14 cellular contexts compared by ENCODE assay signal in the genomic region with DNA sequence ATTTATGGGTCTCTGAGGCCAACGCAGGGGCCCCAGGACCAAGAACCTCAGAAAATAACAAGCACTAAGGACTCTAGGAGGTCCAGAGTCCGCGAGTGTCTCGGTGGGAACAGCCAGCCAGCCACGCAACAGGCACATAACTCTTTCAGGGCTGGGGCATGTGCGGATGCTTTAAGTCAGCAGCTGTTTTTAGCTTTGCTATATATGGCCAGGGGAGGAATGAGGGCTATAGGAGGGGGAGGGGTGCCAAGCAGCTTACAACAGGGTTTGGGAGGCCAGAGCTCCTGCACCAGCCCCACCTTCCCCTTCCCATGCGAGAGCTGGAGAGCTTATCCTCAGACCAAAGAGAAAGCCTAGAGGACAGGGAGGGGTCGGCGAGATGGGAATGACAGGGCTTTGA. TPM values are rescaled to one million over a fixed set of nuclear protein-coding genes. Genes with fewer than 3 reads are reported as not detected.
DNase-seq lines count a peak whose midpoint lies in the region; ATAC-seq, FAIRE-seq and TF ChIP-seq lines count a peak whose summit lies in the region.
"Had no signal": no experiment of that assay in that cellular context is flagged by ENCODE, and none has a peak within 500 bp of the region (broad histone marks: within the 10 kb centered on the region; RNA-seq: fewer than 3 reads in every experiment).

No MANE protein-coding gene starts in this region.

- H4K20me1 ChIP-seq in H1 (replicated peaks in 1 of 2; ENCODE audit: control insufficient read depth in 1 of 2, insufficient read depth in 2 of 2, low read length in 2 of 2) = peaks cover 0 to 4% of the 10 kb centered on the region in 2 experiments

- H3K4me1 Mint-ChIP-seq in activated CD4-positive, alpha-beta T cell treated with anti-CD3 and anti-CD28 coated beads, Interleukin-2, amount 10 ng/mL, durations not matched to agents 24 days and 14 days = no peaks in the 10 kb centered on the region
- H3K4me1 Mint-ChIP-seq: CD4-positive, CD25-positive, alpha-beta regulatory T cell had no signal

- 76% methylated on average over 9 of the region's 9 CpGs; no CpG with 5 or more reads in 1 of the 2 experiments for WGBS in H1 (ENCODE audit: extremely low coverage in 1 of 2, insufficient coverage in 1 of 2, insufficient read length in 1 of 2, insufficient replicate concordance in 2 of 2, low coverage in 1 of 2, low lambda C conversion rate in 2 of 2, missing lambda C conversion rate in 1 of 2), 2 experiments

- H3K9ac ChIP-seq in HUES48 (ENCODE audit: low read depth, low read length) (no peak overlapping the region), H1 (replicated peaks in 1 of 4; ENCODE audit: extremely low read depth in 1 of 4, low read depth in 3 of 4, low read length in 3 of 4) (no peak overlapping the region; a peak in 1 of 7 replicates), skeletal muscle satellite cell (ENCODE audit: low read depth, low read length) (peak overlapping the region; percentile 55)

- no peak overlapping the region for H3K14ac ChIP-seq in H1 (ENCODE audit: insufficient read length)

- H2BK120ac ChIP-seq in H1 (replicated peaks; ENCODE audit: low read depth, low read length) = no peak overlapping the region

- no peak for TF ChIP-seq POLR2A in H1 (IDR thresholded peaks at IDR 0.05; ENCODE audit: control extremely low read depth in 1 of 2, low read depth in 2 of 2, low read length in 2 of 2)

- H3K4me3 ChIP-seq in HUES48 (ENCODE audit: low read depth, low read length) (no peak overlapping the region), H1 (ENCODE audit: extremely low read depth in 1 of 4, insufficient read depth in 2 of 4, low read depth in 3 of 4, low read length in 4 of 4) (no peak overlapping the region), skeletal muscle satellite cell (ENCODE audit: low read length) (peak overlapping the region; percentile 41)

- no peak overlapping the region for H3K27ac Mint-ChIP-seq in activated CD4-positive, alpha-beta T cell treated with anti-CD3 and anti-CD28 coated beads, Interleukin-2, amount 10 ng/mL, durations not matched to agents 24 days and 14 days
- H3K27ac Mint-ChIP-seq: activated naive CD4-positive, alpha-beta T cell treated with anti-CD3 and anti-CD28 coated beads for 36 hours; CD4-positive, CD25-positive, alpha-beta regulatory T cell had no signal

- H3K9me3 Mint-ChIP-seq in activated CD4-positive, alpha-beta T cell treated with anti-CD3 and anti-CD28 coated beads, Interleukin-2, amount 10 ng/mL, durations not matched to agents 24 days and 14 days = no peaks in the 10 kb centered on the region
- H3K9me3 Mint-ChIP-seq: activated naive CD4-positive, alpha-beta T cell treated with anti-CD3 and anti-CD28 coated beads for 36 hours; CD4-positive, CD25-positive, alpha-beta regulatory T cell had no signal

- H3K27ac ChIP-seq in HUES48 (ENCODE audit: low read depth, low read length) = peak overlapping the region; percentile 59
- no peak overlapping the region for H3K27ac ChIP-seq in H1 (ENCODE audit: low read depth, low read length)

- DNase-seq in H1 (ENCODE audit: low read depth in 1 of 2, low spot score in 2 of 2) (peak in 1 of 2 experiments; percentile 34), iris pigment epithelial cell (ENCODE audit: low read depth) (peak; percentile 6)
- no peak for DNase-seq in activated CD4-positive, alpha-beta T cell treated with anti-CD3 and anti-CD28 coated beads, Interleukin-2, amount 10 ng/mL, durations not matched to agents 24 days and 14 days
- DNase-seq: activated CD4-positive, alpha-beta T cell treated with anti-CD3 and anti-CD28 coated beads, Interleukin-2, amount 50 U/mL, for 1 hour; activated naive CD4-positive, alpha-beta T cell treated with anti-CD3 and anti-CD28 coated beads for 36 hours; CD4-positive, CD25-positive, alpha-beta regulatory T cell; NCI-H1694 treated with DMSO at 0.1 percent for 48 hours; small intestine had no signal

- no peak for TF ChIP-seq RAD21 in H1 (IDR thresholded peaks at IDR 0.05 in 1 of 2, conservative IDR thresholded peaks at IDR 0.05 in 1 of 2; ENCODE audit: low read depth in 2 of 2, low read length in 2 of 2)

- POLR2A ChIA-PET in H1 (lab: Charles Lee; ENCODE audit: partially characterized antibody) = interaction anchor here (1.4 to 1.5 kb wide), 2 partner anchors 51 to 63 kb away, joined by 3 read pairs; no protein-coding TSS in a partner anchor

- no peak overlapping the region for H2BK15ac ChIP-seq in H1 (ENCODE audit: low read length)

- no peak overlapping the region for H2BK5ac ChIP-seq in H1 (ENCODE audit: low read depth, low read length)

- no peak overlapping the region for H3K23ac ChIP-seq in H1 (ENCODE audit: insufficient read length)

- peaks cover 14% of the 10 kb centered on the region for H3K4me1 ChIP-seq in HUES48 (ENCODE audit: control insufficient read depth, insufficient read depth, low read length)
- H3K4me1 ChIP-seq in H1 (replicated peaks in 1 of 4; ENCODE audit: control insufficient read depth in 3 of 4, insufficient read depth in 4 of 4, low read length in 3 of 4) = peaks cover 0 to 6% (median 1%) of the 10 kb centered on the region in 4 experiments; a peak in 3 of 7 replicates
- peaks cover 55% of the 10 kb centered on the region for H3K4me1 ChIP-seq in skeletal muscle satellite cell (ENCODE audit: control insufficient read depth, insufficient read depth, low read length)

- no peak for TF ChIP-seq EP300 in H1 (IDR thresholded peaks at IDR 0.05; ENCODE audit: borderline replicate concordance in 1 of 2, low read depth in 2 of 2, low read length in 2 of 2)

- H3K36me3 ChIP-seq in HUES48 (ENCODE audit: control insufficient read depth, insufficient read depth, low read length) = no peaks in the 10 kb centered on the region
- no peaks in the 10 kb centered on the region for H3K36me3 ChIP-seq in H1 (ENCODE audit: control insufficient read depth in 2 of 4, insufficient read depth in 4 of 4, low read length in 3 of 4)
- H3K36me3 ChIP-seq in skeletal muscle satellite cell (ENCODE audit: insufficient read depth, low read length) = no peaks in the 10 kb centered on the region

- no peak overlapping the region for H2AK5ac ChIP-seq in H1 (ENCODE audit: low read depth, low read length)

- H3K79me2 ChIP-seq in H1 (ENCODE audit: control insufficient read depth in 1 of 2, insufficient read depth in 2 of 2, low read length in 2 of 2) = no peaks in the 10 kb centered on the region

- H3K23me2 ChIP-seq in H1 (ENCODE audit: low read depth, low read length) = peaks cover 4% of the 10 kb centered on the region; the same call in 1 of the 2 replicates

- TF ChIP-seq CTCF in H1 (IDR thresholded peaks at IDR 0.05; ENCODE audit: control extremely low read depth in 1 of 3, insufficient read depth in 1 of 3, low read depth in 1 of 3, low read length in 3 of 3) = no peak

- no peak overlapping the region for H2BK12ac ChIP-seq in H1 (ENCODE audit: low read depth, low read length)

- H3K9me3 ChIP-seq in HUES48 (ENCODE audit: control insufficient read depth, insufficient read depth, low read length) (no peaks in the 10 kb centered on the region), H1 (ENCODE audit: insufficient read depth in 2 of 2, low read depth in 1 of 2, low read length in 1 of 2) (no peaks in the 10 kb centered on the region), skeletal muscle satellite cell (replicated peaks; ENCODE audit: low read length) (no peaks in the 10 kb centered on the region)

- H3K18ac ChIP-seq in H1 (ENCODE audit: extremely low read depth, low read length) = no peak overlapping the region

- no peak overlapping the region for H3K4me3 Mint-ChIP-seq in activated CD4-positive, alpha-beta T cell treated with anti-CD3 and anti-CD28 coated beads, Interleukin-2, amount 10 ng/mL, durations not matched to agents 24 days and 14 days
- H3K4me3 Mint-ChIP-seq: activated naive CD4-positive, alpha-beta T cell treated with anti-CD3 and anti-CD28 coated beads for 36 hours; CD4-positive, CD25-positive, alpha-beta regulatory T cell had no signal

- no peak overlapping the region for H3K4ac ChIP-seq in H1 (replicated peaks; ENCODE audit: insufficient read length, low read depth, low read length)

- H3K27me3 ChIP-seq in HUES48 (ENCODE audit: control insufficient read depth, insufficient read depth, low read length) (no peaks in the 10 kb centered on the region), H1 (replicated peaks in 1 of 4; ENCODE audit: control insufficient read depth in 3 of 4, extremely low read depth in 1 of 4, insufficient read depth in 3 of 4, low read length in 3 of 4) (no peaks in the 10 kb centered on the region), skeletal muscle satellite cell (ENCODE audit: control insufficient read depth, insufficient read depth, low read length) (no peaks in the 10 kb centered on the region)

- intact Hi-C loops in activated CD4-positive, alpha-beta T cell treated with anti-CD3 and anti-CD28 coated beads, Interleukin-2, amount 10 ng/mL, durations not matched to agents 24 days and 14 days (cut with micrococcal nuclease) = no loop called here

- H2AFZ ChIP-seq in H1 (ENCODE audit: low read length) = no peak overlapping the region

- no peaks in the 10 kb centered on the region for H3K79me1 ChIP-seq in H1 (ENCODE audit: low read depth, low read length)

- CTCF ChIA-PET in H1 (lab: Charles Lee; ENCODE audit: partially characterized antibody) = interaction anchor here (1.0 to 17.7 kb wide), 3 partner anchors 9 to 66 kb away, joined by 3 to 512 read pairs (median 13); no protein-coding TSS in a partner anchor

- ATAC-seq in HG02852 (IDR thresholded peaks at IDR 0.05; ENCODE audit: unreplicated experiment) = no peak
- no peak for ATAC-seq in HG03442 (IDR thresholded peaks at IDR 0.05; ENCODE audit: unreplicated experiment)
- no peak for ATAC-seq in HG02981 (IDR thresholded peaks at IDR 0.05; ENCODE audit: unreplicated experiment)

- H2BK20ac ChIP-seq in H1 (ENCODE audit: low read length) = no peak overlapping the region

- no peak overlapping the region for H4K5ac ChIP-seq in H1 (ENCODE audit: insufficient read length, low read depth, low read length)

- no peak overlapping the region for H4K91ac ChIP-seq in H1 (replicated peaks; ENCODE audit: insufficient read length, low read length)

- no peak overlapping the region for H3K56ac ChIP-seq in H1 (replicated peaks; ENCODE audit: insufficient read length, low read depth, low read length)

- H4K8ac ChIP-seq in H1 (ENCODE audit: extremely low read depth, insufficient read depth, low read length) = no peak overlapping the region

- no peak overlapping the region for H3K4me2 ChIP-seq in H1 (ENCODE audit: insufficient read depth in 1 of 2, low read depth in 2 of 2, low read length in 2 of 2)
- H3K4me2 ChIP-seq in skeletal muscle satellite cell (ENCODE audit: low read length) = peak overlapping the region; percentile 61

- peaks cover 42% of the 10 kb centered on the region for H3K27me3 Mint-ChIP-seq in activated CD4-positive, alpha-beta T cell treated with anti-CD3 and anti-CD28 coated beads, Interleukin-2, amount 10 ng/mL, durations not matched to agents 24 days and 14 days

- no peaks in the 10 kb centered on the region for H3K36me3 Mint-ChIP-seq in activated CD4-positive, alpha-beta T cell treated with anti-CD3 and anti-CD28 coated beads, Interleukin-2, amount 10 ng/mL, durations not matched to agents 24 days and 14 days (ENCODE audit: low read depth)
- H3K36me3 Mint-ChIP-seq: CD4-positive, CD25-positive, alpha-beta regulatory T cell had no signal

- FAIRE-seq in H1 (lab: Jason Lieb, UNC) = no peak
- FAIRE-seq: small intestine had no signal

RNA-seq across cellular contexts. Expression of a gene that starts 6.2 kb away (rescaled TPM):
- 1.3 and 1.5 TPM in 2 replicates for total RNA-seq in H1 (2021; fragmentation: NEBNext Ultra II Directional; extraction: Animal tissue kit (Norgen Biotek cat#: 25700))
- 0.59 and 0.83 TPM in 2 replicates for polyA plus RNA-seq in H1 (2011; rRNA removed)
- polyA plus RNA-seq in H1 (2011; cell fraction: cytosol; rRNA removed) = 0.85 TPM
- 1.3 TPM for polyA plus RNA-seq in H1 (2011; cell fraction: nucleus; rRNA removed)
- 0.54 to 1.0 TPM (median 0.76 TPM) in 4 replicates for polyA plus RNA-seq in H1 (2012, experiment 1 of 2)
- polyA plus RNA-seq in H1 (2012, experiment 2 of 2) = 0.39 TPM
- 0.43 TPM for polyA plus RNA-seq in H1 (2013, experiment 1 of 2)
- 0.39 TPM for polyA plus RNA-seq in H1 (2013, experiment 2 of 2)
- polyA minus RNA-seq in H1 (2011; rRNA and poly(A)+ RNA removed) = 0.83 and 0.91 TPM in 2 replicates
- polyA minus RNA-seq in H1 (2011; cell fraction: cytosol; rRNA and poly(A)+ RNA removed) = 1.0 TPM
- 1.6 TPM for polyA minus RNA-seq in H1 (2011; cell fraction: nucleus; rRNA and poly(A)+ RNA removed)
- total RNA-seq in skeletal muscle satellite cell (2012; rRNA removed) = under 0.01 and 5.9 TPM in 2 replicates
- 0.05 TPM in 1 of 2 replicates, not detected in the other for total RNA-seq in activated CD4-positive, alpha-beta T cell treated with anti-CD3 and anti-CD28 coated beads, Interleukin-2, amount 10 ng/mL, durations not matched to agents 24 days and 14 days
- total RNA-seq: activated naive CD4-positive, alpha-beta T cell treated with anti-CD3 and anti-CD28 coated beads for 36 hours; CD4-positive, CD25-positive, alpha-beta regulatory T cell; mononuclear cell had no signal
- polyA plus RNA-seq: CD4-positive, CD25-positive, alpha-beta regulatory T cell had no signal

RNA-seq across cellular contexts. Expression of a gene that starts 29.8 kb away (rescaled TPM):
- total RNA-seq in H1 (2021; fragmentation: NEBNext Ultra II Directional; extraction: Animal tissue kit (Norgen Biotek cat#: 25700)) = 31.6 and 31.8 TPM in 2 replicates
- 13.9 and 24.5 TPM in 2 replicates for polyA plus RNA-seq in H1 (2011; rRNA removed)
- polyA plus RNA-seq in H1 (2011; cell fraction: cytosol; rRNA removed) = 24.7 TPM
- 18.7 TPM for polyA plus RNA-seq in H1 (2011; cell fraction: nucleus; rRNA removed)
- 25.9 to 30.5 TPM (median 28.5 TPM) in 4 replicates for polyA plus RNA-seq in H1 (2012, experiment 1 of 2)
- 12.5 TPM for polyA plus RNA-seq in H1 (2012, experiment 2 of 2)
- 19.9 TPM for polyA plus RNA-seq in H1 (2013, experiment 1 of 2)
- 18.5 TPM for polyA plus RNA-seq in H1 (2013, experiment 2 of 2)
- 45.8 and 49.1 TPM in 2 replicates for polyA minus RNA-seq in H1 (2011; rRNA and poly(A)+ RNA removed)
- polyA minus RNA-seq in H1 (2011; cell fraction: cytosol; rRNA and poly(A)+ RNA removed) = 18.6 TPM
- polyA minus RNA-seq in H1 (2011; cell fraction: nucleus; rRNA and poly(A)+ RNA removed) = 16.0 TPM
- total RNA-seq in skeletal muscle satellite cell (2012; rRNA removed) = 34.7 and 35.2 TPM in 2 replicates
- total RNA-seq in activated CD4-positive, alpha-beta T cell treated with anti-CD3 and anti-CD28 coated beads, Interleukin-2, amount 10 ng/mL, durations not matched to agents 24 days and 14 days = 22.7 and 23.6 TPM in 2 replicates
